15 cellular contexts compared by ENCODE assay signal in the genomic region with DNA sequence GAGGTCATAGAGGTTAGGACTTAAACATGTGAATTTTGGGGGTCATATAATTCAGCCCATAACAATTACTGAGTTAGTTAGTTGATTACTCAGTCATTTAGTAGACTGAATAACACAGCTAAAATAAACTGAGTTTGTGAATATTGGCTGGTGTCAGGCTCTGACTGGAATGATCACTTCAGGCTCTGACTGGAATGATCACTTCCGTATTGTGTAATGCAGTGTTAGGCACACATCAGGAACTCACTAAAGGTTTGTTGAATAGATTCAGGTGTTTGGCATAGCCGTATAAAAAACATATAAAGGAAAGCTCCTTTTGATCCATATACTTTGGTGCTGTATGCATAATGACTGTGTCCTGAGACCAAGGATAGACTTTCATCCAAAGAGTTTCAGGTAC.
A peak's percentile ranks its signal among the peaks of the same experiment; 100 is the strongest.
DNase-seq lines count a peak whose midpoint lies in the region; ATAC-seq, FAIRE-seq and TF ChIP-seq lines count a peak whose summit lies in the region.
"Had no signal": no experiment of that assay in that cellular context is flagged by ENCODE, and none has a peak within 500 bp of the region (broad histone marks: within the 10 kb centered on the region; RNA-seq: fewer than 3 reads in every experiment).

No MANE protein-coding gene starts in this region.

- H3K27ac ChIP-seq in left lung = no peak overlapping the region
- peak overlapping the region; percentile 12 to 63 for H3K27ac ChIP-seq in prostate gland
- H3K27ac ChIP-seq in tibial nerve = no peak overlapping the region
- H3K27ac ChIP-seq: 22Rv1 had no signal

- WGBS in prostate gland = 62% methylated on average over 2 of the region's 2 CpGs
- WGBS in tibial nerve, 2 donors = 97% methylated on average over 2 of the region's 2 CpGs

- no peak overlapping the region for H3K4me3 ChIP-seq in bronchial epithelial cell (ENCODE audit: low read depth, low read length)
- no peak overlapping the region for H3K4me3 ChIP-seq in left lung
- H3K4me3 ChIP-seq in prostate gland = no peak overlapping the region
- H3K4me3 ChIP-seq in tibial nerve = no peak overlapping the region
- H3K4me3 ChIP-seq: GM12878 had no signal

- H3K36me3 ChIP-seq in bronchial epithelial cell (ENCODE audit: control insufficient read depth, insufficient read depth, low read length) (no peaks in the 10 kb centered on the region), left lung (no peaks in the 10 kb centered on the region), prostate gland (no peaks in the 10 kb centered on the region), tibial nerve (no peaks in the 10 kb centered on the region)

- TF ChIP-seq EP300 in tibial nerve (IDR thresholded peaks at IDR 0.05) = no peak

- H3K9me3 ChIP-seq in left lung (no peaks in the 10 kb centered on the region), prostate gland (no peaks in the 10 kb centered on the region), tibial nerve (peaks cover 0 to 6% (median 0%) of the 10 kb centered on the region in 4 donors)
- H3K9me3 ChIP-seq: Caco-2 had no signal

- intact Hi-C loops in left lung (cut with DNase I) = no loop called here
- intact Hi-C loops in prostate gland (cut with DNase I) = no loop called here

- H3K27me3 ChIP-seq in bronchial epithelial cell (ENCODE audit: control insufficient read depth, insufficient read depth, low read length) = no peaks in the 10 kb centered on the region
- H3K27me3 ChIP-seq in left lung = no peaks in the 10 kb centered on the region
- H3K27me3 ChIP-seq in prostate gland (replicated peaks; ENCODE audit: insufficient read depth) = no peaks in the 10 kb centered on the region
- H3K27me3 ChIP-seq in tibial nerve = no peaks in the 10 kb centered on the region

- TF ChIP-seq CTCF in bronchial epithelial cell (IDR thresholded peaks at IDR 0.05; ENCODE audit: insufficient read depth, low read length, severe bottlenecking) (no peak), left lung (IDR thresholded peaks at IDR 0.05) (no peak), prostate gland (IDR thresholded peaks at IDR 0.05) (no peak), tibial nerve (IDR thresholded peaks at IDR 0.05) (no peak)

- H3K4me1 ChIP-seq in left lung = peaks cover 0 to 7% of the 10 kb centered on the region in 2 donors
- peaks cover 4% of the 10 kb centered on the region for H3K4me1 ChIP-seq in prostate gland (replicated peaks)
- peaks cover 0 to 11% (median 0%) of the 10 kb centered on the region in 4 donors for H3K4me1 ChIP-seq in tibial nerve
- H3K4me1 ChIP-seq: Caco-2 had no signal

- FAIRE-seq in bronchial epithelial cell (lab: Jason Lieb, UNC) = no peak
- FAIRE-seq: GM12878, GM18507 had no signal

- DNase-seq in DMS153 (lab: John Stamatoyannopoulos, UW) = peak; percentile 45
- no peak for DNase-seq in DMS153 treated with DMSO at 0.1 percent for 48 hours (lab: John Stamatoyannopoulos, UW; ENCODE audit: unreplicated experiment)
- peak; percentile 56 for DNase-seq in bronchial epithelial cell (ENCODE audit: low read depth)
- DNase-seq in left lung = no peak
- peak; percentile 51 for DNase-seq in prostate gland (ENCODE audit: low spot score)
- DNase-seq in tibial nerve (ENCODE audit: low spot score in 2 of 2) = no peak
- no peak for DNase-seq in nucleus accumbens (lab: John Stamatoyannopoulos, UW)
- DNase-seq: Caco-2; CD8-positive, alpha-beta memory T cell; GOT3; H9 had no signal

- TF ChIP-seq POLR2A in prostate gland (IDR thresholded peaks at IDR 0.05) (no peak), tibial nerve (IDR thresholded peaks at IDR 0.05) (no peak)

- ATAC-seq in left lung = peak; percentile 83
- ATAC-seq in GM21786 (IDR thresholded peaks at IDR 0.05; ENCODE audit: unreplicated experiment) = no peak
- ATAC-seq: GM12878 had no signal

Comparison
In these comparisons a context has a peak if more than half of its experiments do, and no peak if none do; other contexts are left out.
1. DNase-seq: peak in DMS153 (single experiment), bronchial epithelial cell (single experiment) and prostate gland (single experiment); none in DMS153 treated with DMSO at 0.1 percent for 48 hours (single experiment), left lung (0 of 2), tibial nerve (0 of 2) and nucleus accumbens (0 of 56).
2. H3K27ac ChIP-seq: peak in prostate gland (2 of 2); none in left lung (0 of 2) and tibial nerve (0 of 4).